25 cellular contexts compared by ENCODE assay signal in the genomic region with DNA sequence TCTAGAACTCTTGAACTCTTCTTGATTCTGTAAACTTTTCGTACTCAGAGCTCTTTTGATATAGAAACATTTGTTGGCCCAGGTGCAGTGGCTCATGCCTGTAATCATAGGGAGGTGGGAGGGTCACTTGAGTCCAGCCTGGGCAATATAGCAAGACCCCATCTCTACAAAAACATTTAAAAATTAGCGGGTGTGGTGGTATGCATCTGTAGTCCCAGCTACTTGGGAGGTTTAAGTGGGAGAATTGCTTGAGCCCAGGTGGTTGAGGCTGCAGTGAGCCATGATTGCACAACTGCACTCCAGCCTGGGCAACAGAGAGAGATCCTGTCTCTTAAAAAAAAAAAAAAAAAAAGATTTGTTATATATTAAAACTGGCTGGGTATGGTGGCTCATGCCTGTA.
DNase-seq lines count a peak whose midpoint lies in the region; ATAC-seq and TF ChIP-seq lines count a peak whose summit lies in the region.
"Had no signal": no experiment of that assay in that cellular context is flagged by ENCODE, and none has a peak within 500 bp of the region (broad histone marks: within the 10 kb centered on the region; RNA-seq: fewer than 3 reads in every experiment).

No MANE protein-coding gene starts in this region.

- no peaks in the 10 kb centered on the region for H3K36me3 Mint-ChIP-seq in mesothelial cell of epicardium
- H3K36me3 Mint-ChIP-seq: CD14-positive monocyte; CD8-positive, alpha-beta memory T cell had no signal

- H3K4me1 ChIP-seq in HEK293 (ENCODE audit: control insufficient read depth, insufficient read depth, low read length) (no peaks in the 10 kb centered on the region; the same call in 1 of the 2 replicates), ascending aorta (peaks cover 0 to 8% of the 10 kb centered on the region in 2 donors), thoracic aorta (ENCODE audit: control insufficient read depth in 1 of 2, low read depth in 2 of 2) (peaks cover 0 to 17% of the 10 kb centered on the region in 2 donors), ovary (ENCODE audit: insufficient read depth) (peaks cover 5% of the 10 kb centered on the region), lower lobe of right lung (no peaks in the 10 kb centered on the region)

- TF ChIP-seq POLR2A in ovary (IDR thresholded peaks at IDR 0.05): no peak

- H3K4me3 ChIP-seq in HEK293 (ENCODE audit: low read depth, low read length) (no peak overlapping the region), ascending aorta (no peak overlapping the region), thoracic aorta (no peak overlapping the region), ovary (no peak overlapping the region), lower lobe of right lung (no peak overlapping the region)
- H3K4me3 ChIP-seq: A549; BLaER1 treated with 17β-estradiol and CSF1 and Interleukin-3, amounts not matched to agents 10 nM and 100 nM; GM12878; GM23248 had no signal

- DNase-seq in ascending aorta (ENCODE audit: low spot score in 2 of 2): no peak
- DNase-seq in mesothelial cell of epicardium (ENCODE audit: low spot score in 2 of 2, unreplicated experiment in 2 of 2): no peak
- no peak for DNase-seq in thoracic aorta (ENCODE audit: low spot score)
- DNase-seq in ovary: no peak
- DNase-seq in lower lobe of right lung: no peak
- DNase-seq: 8988T; ACHN; AML-193; BE2C; CD4-positive, alpha-beta T cell; CD8-positive, alpha-beta memory T cell; DMS 273 treated with DMSO at 0.1 percent for 48 hours; DMS79; EL; GDM1; GM23248; H9; HFFc6 had no signal

- no peaks in the 10 kb centered on the region for H3K36me3 ChIP-seq in HEK293 (ENCODE audit: control insufficient read depth in 2 of 2, insufficient read depth in 1 of 2, low read length in 2 of 2)
- no peaks in the 10 kb centered on the region for H3K36me3 ChIP-seq in ascending aorta
- H3K36me3 ChIP-seq in thoracic aorta: no peaks in the 10 kb centered on the region
- H3K36me3 ChIP-seq in ovary: no peaks in the 10 kb centered on the region
- no peaks in the 10 kb centered on the region for H3K36me3 ChIP-seq in lower lobe of right lung
- H3K36me3 ChIP-seq: BE2C; BLaER1 treated with 17β-estradiol and CSF1 and Interleukin-3, amounts not matched to agents 10 nM and 100 nM had no signal

- ATAC-seq in thoracic aorta (ENCODE audit: insufficient number of reproducible peaks, low FRiP score, low read depth): no peak
- ATAC-seq in HG02981 (IDR thresholded peaks at IDR 0.05; ENCODE audit: unreplicated experiment): no peak
- ATAC-seq in lower lobe of right lung: no peak
- ATAC-seq: GM12878, HCT116 had no signal

- H3K27ac ChIP-seq in HEK293 (ENCODE audit: extremely low read depth, low read depth, low read length) (no peak overlapping the region), ascending aorta (peak overlapping the region; percentile 51 to 68), thoracic aorta (peak overlapping the region; percentile 43 to 49), ovary (no peak overlapping the region), lower lobe of right lung (no peak overlapping the region)
- H3K27ac ChIP-seq: BLaER1 treated with 17β-estradiol and CSF1 and Interleukin-3, amounts not matched to agents 10 nM and 100 nM; GM23248 had no signal

- no peaks in the 10 kb centered on the region for H3K27me3 ChIP-seq in ascending aorta
- H3K27me3 ChIP-seq in thoracic aorta (replicated peaks; ENCODE audit: insufficient read depth): no peaks in the 10 kb centered on the region
- H3K27me3 ChIP-seq in ovary: no peaks in the 10 kb centered on the region
- no peaks in the 10 kb centered on the region for H3K27me3 ChIP-seq in lower lobe of right lung (ENCODE audit: low read depth)
- H3K27me3 ChIP-seq: BE2C had no signal

- no peaks in the 10 kb centered on the region for H3K27me3 Mint-ChIP-seq in mesothelial cell of epicardium (ENCODE audit: low read depth)

- POLR2A ChIA-PET in HEK293 (lab: Yijun Ruan, JAX): no interaction called here

- peaks cover 6% of the 10 kb centered on the region for H3K9me3 Mint-ChIP-seq in mesothelial cell of epicardium
- H3K9me3 Mint-ChIP-seq: CD4-positive, alpha-beta T cell; CD8-positive, alpha-beta memory T cell; H9; HFFc6 had no signal

- TF ChIP-seq CTCF in HEK293 (tag by site-specific recombination; IDR thresholded peaks at IDR 0.05) (no peak), ascending aorta (IDR thresholded peaks at IDR 0.05) (no peak), mesothelial cell of epicardium (IDR thresholded peaks at IDR 0.05; ENCODE audit: unreplicated experiment) (no peak), thoracic aorta (IDR thresholded peaks at IDR 0.05) (no peak), ovary (IDR thresholded peaks at IDR 0.05) (no peak), lower lobe of right lung (IDR thresholded peaks at IDR 0.05) (no peak)

- intact Hi-C loops in ascending aorta (cut with DNase I) (loop anchor here (5.0 kb wide), 2 partner anchors 83 to 193 kb away; no protein-coding TSS in a partner anchor), ovary (cut with DNase I) (no loop called here), lower lobe of right lung (cut with DNase I) (no loop called here)

- CTCF ChIA-PET in HEK293 (lab: Yijun Ruan, JAX): no interaction called here

- H3K27ac Mint-ChIP-seq in mesothelial cell of epicardium: peak overlapping the region; percentile 85
- H3K27ac Mint-ChIP-seq: CD14-positive monocyte; CD4-positive, alpha-beta T cell; CD8-positive, alpha-beta memory T cell; HFFc6 had no signal

- no peaks in the 10 kb centered on the region for H3K9me3 ChIP-seq in HEK293 (ENCODE audit: control insufficient read depth, insufficient read depth, low read depth, low read length)
- no peaks in the 10 kb centered on the region for H3K9me3 ChIP-seq in ascending aorta
- H3K9me3 ChIP-seq in thoracic aorta: no peaks in the 10 kb centered on the region
- no peaks in the 10 kb centered on the region for H3K9me3 ChIP-seq in ovary
- no peaks in the 10 kb centered on the region for H3K9me3 ChIP-seq in lower lobe of right lung
- H3K9me3 ChIP-seq: A549, BE2C had no signal

- H3K4me1 Mint-ChIP-seq in mesothelial cell of epicardium: peaks cover 36% of the 10 kb centered on the region
- H3K4me1 Mint-ChIP-seq: CD14-positive monocyte; CD8-positive, alpha-beta memory T cell had no signal

- no peak for TF ChIP-seq EP300 in ovary (IDR thresholded peaks at IDR 0.05)

- 90 to 96% (median 95%) methylated on average over 2 of the region's 2 CpGs for WGBS in ovary, 3 donors

- H3K4me3 Mint-ChIP-seq in mesothelial cell of epicardium: no peak overlapping the region
- H3K4me3 Mint-ChIP-seq: CD14-positive monocyte; CD4-positive, alpha-beta T cell; CD8-positive, alpha-beta memory T cell; H9; HFFc6 had no signal

TF ChIP-seq in HEK293, 187 proteins besides CTCF, POLR2A, EP300 and RAD21:
- TF ChIP-seq ZNF121 (tag by site-specific recombination; IDR thresholded peaks at IDR 0.05): peak; percentile 72
- TF ChIP-seq, protein P1, sequence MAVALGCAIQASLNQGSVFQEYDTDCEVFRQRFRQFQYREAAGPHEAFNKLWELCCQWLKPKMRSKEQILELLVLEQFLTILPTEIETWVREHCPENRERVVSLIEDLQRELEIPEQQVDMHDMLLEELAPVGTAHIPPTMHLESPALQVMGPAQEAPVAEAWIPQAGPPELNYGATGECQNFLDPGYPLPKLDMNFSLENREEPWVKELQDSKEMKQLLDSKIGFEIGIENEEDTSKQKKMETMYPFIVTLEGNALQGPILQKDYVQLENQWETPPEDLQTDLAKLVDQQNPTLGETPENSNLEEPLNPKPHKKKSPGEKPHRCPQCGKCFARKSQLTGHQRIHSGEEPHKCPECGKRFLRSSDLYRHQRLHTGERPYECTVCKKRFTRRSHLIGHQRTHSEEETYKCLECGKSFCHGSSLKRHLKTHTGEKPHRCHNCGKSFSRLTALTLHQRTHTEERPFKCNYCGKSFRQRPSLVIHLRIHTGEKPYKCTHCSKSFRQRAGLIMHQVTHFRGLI (tag by site-specific recombination; IDR thresholded peaks at IDR 0.05): no peak
TF ChIP-seq in HEK293: peak in this region for 1.

Comparison
In these comparisons a context has a peak if more than half of its experiments do, and no peak if none do; other contexts are left out.
1. H3K27ac ChIP-seq: peak in ascending aorta (2 of 2) and thoracic aorta (2 of 2); none in HEK293 (single experiment), ovary (0 of 2) and lower lobe of right lung (single experiment).